ENCODE assay signal across 11 cellular contexts in the genomic region with DNA sequence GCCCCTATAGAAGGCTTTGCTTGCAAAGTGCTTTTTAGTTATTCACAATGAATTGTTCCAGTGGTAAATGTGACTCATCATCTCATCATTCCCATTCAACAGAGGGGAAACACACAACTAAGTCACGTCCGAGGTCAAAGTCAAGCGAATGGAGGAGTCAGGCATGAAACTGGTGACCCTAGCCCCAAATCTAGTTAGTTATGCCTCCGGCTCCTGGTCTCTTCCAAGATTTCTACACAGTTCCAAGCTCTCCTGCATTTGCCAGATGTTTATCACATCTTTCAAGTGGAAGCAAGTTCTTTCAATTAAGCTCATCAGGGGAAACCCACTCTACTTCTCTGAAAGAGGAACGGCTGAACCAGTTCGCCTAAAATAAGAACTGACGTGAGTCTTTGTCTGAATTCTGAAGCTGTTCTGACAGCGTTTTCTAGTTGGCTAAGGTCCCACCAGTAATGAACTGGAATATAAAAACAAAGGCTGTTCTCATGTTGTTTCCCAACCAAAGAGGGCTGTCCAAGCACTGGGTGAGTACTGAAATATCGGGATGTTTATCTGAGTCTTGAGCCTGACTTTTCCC.
DNase-seq lines count a peak whose midpoint lies in the region; ATAC-seq and TF ChIP-seq lines count a peak whose summit lies in the region.
"Had no signal": no experiment of that assay in that cellular context is flagged by ENCODE, and none has a peak within 500 bp of the region (broad histone marks: within the 10 kb centered on the region; RNA-seq: fewer than 3 reads in every experiment).

No MANE protein-coding gene starts in this region.

- CTCF ChIA-PET in activated CD4-positive, alpha-beta memory T cell treated with anti-CD3 and anti-CD28 coated beads for 36 hours (lab: Charles Lee), result interaction anchor here (1.4 to 1.6 kb wide), 2 partner anchors 47 to 91 kb away, joined by 3 to 4 read pairs; no protein-coding TSS in a partner anchor
- CTCF ChIA-PET in activated CD4-positive, alpha-beta memory T cell treated with anti-CD3 and anti-CD28 coated beads, Interleukin-2, amount 10 ng/mL, durations not matched to agents 7 days and 5 days (lab: Charles Lee), result no interaction called here
- CTCF ChIA-PET in mammary epithelial cell (lab: Charles Lee; ENCODE audit: low non-redundant PET) (no interaction called here), RWPE1 (lab: Yijun Ruan, JAX) (interaction anchor here (1.0 to 1.1 kb wide), 2 partner anchors 8 to 175 kb away, joined by 3 read pairs; no protein-coding TSS in a partner anchor)

- TF ChIP-seq CTCF in mammary epithelial cell (conservative IDR thresholded peaks at IDR 0.05 in 1 of 2, IDR thresholded peaks at IDR 0.05 in 1 of 2; ENCODE audit: extremely low read depth in 1 of 2, insufficient read depth in 1 of 2, low read depth in 1 of 2, low read length in 2 of 2), result no peak
- TF ChIP-seq CTCF in RWPE1 (conservative IDR thresholded peaks at IDR 0.05; ENCODE audit: low read depth), result no peak

- peak; percentile 20 for DNase-seq in activated CD4-positive, alpha-beta memory T cell treated with anti-CD3 and anti-CD28 coated beads for 36 hours
- DNase-seq in activated CD4-positive, alpha-beta memory T cell treated with anti-CD3 and anti-CD28 coated beads, Interleukin-2, amount 10 ng/mL, durations not matched to agents 7 days and 5 days, result no peak
- DNase-seq in mammary epithelial cell, result peak; percentile 92
- no peak for DNase-seq in RWPE1 (ENCODE audit: low spot score)
- no peak for DNase-seq in NCI-H1092 (lab: John Stamatoyannopoulos, UW)
- DNase-seq in NCI-H2029 treated with DMSO at 0.1 percent for 48 hours (lab: John Stamatoyannopoulos, UW), result no peak
- DNase-seq: activated CD8-positive, alpha-beta memory T cell treated with anti-CD3 and anti-CD28 coated beads, Interleukin-2, amount 50 U/mL, for 48 hours; NCI-H345; upper lobe of left lung had no signal

- H4K20me1 ChIP-seq in mammary epithelial cell (ENCODE audit: insufficient read depth, low read length), result no peaks in the 10 kb centered on the region

- peak overlapping the region; percentile 77 for H3K4me2 ChIP-seq in mammary epithelial cell (ENCODE audit: insufficient read depth, low read depth, low read length)

- 3% methylated on average over 9 of the region's 9 CpGs for WGBS in mammary epithelial cell (ENCODE audit: low coverage, missing lambda C conversion rate)

- no peaks in the 10 kb centered on the region for H3K79me2 ChIP-seq in mammary epithelial cell (ENCODE audit: insufficient read depth, low read length)

- peak overlapping the region; percentile 24 for H3K4me3 Mint-ChIP-seq in activated CD4-positive, alpha-beta memory T cell treated with anti-CD3 and anti-CD28 coated beads for 36 hours
- no peak overlapping the region for H3K4me3 Mint-ChIP-seq in activated CD4-positive, alpha-beta memory T cell treated with anti-CD3 and anti-CD28 coated beads, Interleukin-2, amount 10 ng/mL, durations not matched to agents 7 days and 5 days

- BruUV-seq in mammary epithelial cell (replicated peaks; lab: Mats Ljungman, UMichigan), result no TSS peak

- peak overlapping the region; percentile 66 for H3K27ac ChIP-seq in mammary epithelial cell (ENCODE audit: insufficient read depth, low read depth, low read length)
- H3K27ac ChIP-seq in skin epidermis, result peak overlapping the region in 12 of 21 experiments; percentile 8 to 76 (median 62)
- no peak overlapping the region for H3K27ac ChIP-seq in RWPE1
- H3K27ac ChIP-seq: upper lobe of left lung had no signal

- H3K27ac Mint-ChIP-seq in activated CD4-positive, alpha-beta memory T cell treated with anti-CD3 and anti-CD28 coated beads for 36 hours, result peak overlapping the region; percentile 84
- no peak overlapping the region for H3K27ac Mint-ChIP-seq in activated CD4-positive, alpha-beta memory T cell treated with anti-CD3 and anti-CD28 coated beads, Interleukin-2, amount 10 ng/mL, durations not matched to agents 7 days and 5 days

- in situ Hi-C loops in mammary epithelial cell (cut with MboI; ENCODE audit: low sequenced_read_pairs in 2 of 2), result no loop called here

- H3K9me3 Mint-ChIP-seq in activated CD4-positive, alpha-beta memory T cell treated with anti-CD3 and anti-CD28 coated beads for 36 hours, result no peaks in the 10 kb centered on the region
- H3K9me3 Mint-ChIP-seq in activated CD4-positive, alpha-beta memory T cell treated with anti-CD3 and anti-CD28 coated beads, Interleukin-2, amount 10 ng/mL, durations not matched to agents 7 days and 5 days, result no peaks in the 10 kb centered on the region

- no peaks in the 10 kb centered on the region for H3K36me3 ChIP-seq in mammary epithelial cell (ENCODE audit: insufficient read depth, low read length)
- H3K36me3 ChIP-seq: upper lobe of left lung had no signal

- H3K4me3 ChIP-seq in mammary epithelial cell (replicated peaks in 1 of 3; ENCODE audit: insufficient read depth in 1 of 3, low read depth in 2 of 3, low read length in 3 of 3) (no peak overlapping the region), skin epidermis (no peak overlapping the region)
- H3K4me3 ChIP-seq: upper lobe of left lung had no signal

- peak overlapping the region; percentile 39 for H3K9ac ChIP-seq in mammary epithelial cell (ENCODE audit: insufficient read depth, low read length)

- no peaks in the 10 kb centered on the region for H3K36me3 Mint-ChIP-seq in activated CD4-positive, alpha-beta memory T cell treated with anti-CD3 and anti-CD28 coated beads for 36 hours
- H3K36me3 Mint-ChIP-seq in activated CD4-positive, alpha-beta memory T cell treated with anti-CD3 and anti-CD28 coated beads, Interleukin-2, amount 10 ng/mL, durations not matched to agents 7 days and 5 days (ENCODE audit: low read depth), result no peaks in the 10 kb centered on the region

- peaks cover 7% of the 10 kb centered on the region for H3K27me3 Mint-ChIP-seq in activated CD4-positive, alpha-beta memory T cell treated with anti-CD3 and anti-CD28 coated beads for 36 hours
- no peaks in the 10 kb centered on the region for H3K27me3 Mint-ChIP-seq in activated CD4-positive, alpha-beta memory T cell treated with anti-CD3 and anti-CD28 coated beads, Interleukin-2, amount 10 ng/mL, durations not matched to agents 7 days and 5 days

- H3K4me1 ChIP-seq in mammary epithelial cell (ENCODE audit: insufficient read depth, low read length), result peaks cover 44% of the 10 kb centered on the region
- H3K4me1 ChIP-seq: upper lobe of left lung had no signal

- H3K4me1 Mint-ChIP-seq in activated CD4-positive, alpha-beta memory T cell treated with anti-CD3 and anti-CD28 coated beads for 36 hours (ENCODE audit: low read depth), result peaks cover 54% of the 10 kb centered on the region
- peaks cover 23% of the 10 kb centered on the region for H3K4me1 Mint-ChIP-seq in activated CD4-positive, alpha-beta memory T cell treated with anti-CD3 and anti-CD28 coated beads, Interleukin-2, amount 10 ng/mL, durations not matched to agents 7 days and 5 days

- dilution Hi-C loops in mammary epithelial cell (cut with HindIII; ENCODE audit: low sequenced_read_pairs), result no loop called here

- intact Hi-C loops in activated CD4-positive, alpha-beta memory T cell treated with anti-CD3 and anti-CD28 coated beads for 36 hours (cut with micrococcal nuclease), result loop anchor here (1.0 to 5.0 kb wide), 4 partner anchors 12 to 275 kb away; a partner anchor contains a TSS
- intact Hi-C loops in mammary epithelial cell (cut with micrococcal nuclease), result no loop called here

- no peaks in the 10 kb centered on the region for H3K27me3 ChIP-seq in mammary epithelial cell (ENCODE audit: insufficient read depth, low read length)
- H3K27me3 ChIP-seq: upper lobe of left lung had no signal

- H2AFZ ChIP-seq in mammary epithelial cell (ENCODE audit: low read depth, low read length), result peak overlapping the region; percentile 74

- ATAC-seq in HG02884 (IDR thresholded peaks at IDR 0.05; ENCODE audit: unreplicated experiment), result peak; percentile 69

- no peaks in the 10 kb centered on the region for H3K9me3 ChIP-seq in mammary epithelial cell (replicated peaks; ENCODE audit: insufficient read depth, low read length)
- H3K9me3 ChIP-seq: upper lobe of left lung had no signal

- POLR2A ChIA-PET in activated CD4-positive, alpha-beta memory T cell treated with anti-CD3 and anti-CD28 coated beads for 36 hours (lab: Charles Lee), result interaction anchor here (0.6 to 1.6 kb wide), 4 partner anchors 11 to 355 kb away, joined by 3 to 4 read pairs (median 4); a partner anchor contains a TSS
- POLR2A ChIA-PET in activated CD4-positive, alpha-beta memory T cell treated with anti-CD3 and anti-CD28 coated beads, Interleukin-2, amount 10 ng/mL, durations not matched to agents 7 days and 5 days (lab: Charles Lee), result no interaction called here
- POLR2A ChIA-PET in RWPE1 (lab: Yijun Ruan, JAX; ENCODE audit: low non-redundant PET), result no interaction called here

Comparison
In these comparisons a context has a peak if more than half of its experiments do, and no peak if none do; other contexts are left out.
1. DNase-seq: peak in activated CD4-positive, alpha-beta memory T cell treated with anti-CD3 and anti-CD28 coated beads for 36 hours (single experiment) and mammary epithelial cell (single experiment); none in activated CD4-positive, alpha-beta memory T cell treated with anti-CD3 and anti-CD28 coated beads, Interleukin-2, amount 10 ng/mL, durations not matched to agents 7 days and 5 days (single experiment), RWPE1 (single experiment), NCI-H1092 (single experiment) and NCI-H2029 treated with DMSO at 0.1 percent for 48 hours (single experiment).
2. CTCF ChIA-PET loops: an anchor here in activated CD4-positive, alpha-beta memory T cell treated with anti-CD3 and anti-CD28 coated beads for 36 hours (1.4 to 1.6 kb wide) and RWPE1 (1.0 to 1.1 kb wide); none called in activated CD4-positive, alpha-beta memory T cell treated with anti-CD3 and anti-CD28 coated beads, Interleukin-2, amount 10 ng/mL, durations not matched to agents 7 days and 5 days and mammary epithelial cell.